16 cellular contexts compared by ENCODE assay signal in the genomic region with DNA sequence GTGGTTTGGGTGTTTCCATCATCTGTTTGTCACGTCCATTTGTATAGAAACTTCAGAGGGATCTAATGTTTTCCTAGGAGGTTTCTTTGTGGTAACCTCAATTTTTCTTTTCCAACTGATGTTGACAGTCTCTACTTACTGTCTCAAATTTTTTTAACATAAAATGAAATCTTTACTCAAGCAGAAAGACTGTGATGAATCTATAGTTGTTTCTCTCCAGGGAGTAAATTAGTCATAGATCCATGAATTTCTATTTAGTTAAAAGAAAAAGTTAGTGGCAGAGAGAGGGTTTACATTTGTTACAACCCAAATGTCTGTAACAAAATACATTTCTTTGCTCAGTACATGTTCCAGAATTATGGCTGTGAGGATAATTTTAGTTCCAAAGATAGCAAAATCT.
"Had no signal": no experiment of that assay in that cellular context is flagged by ENCODE, and none has a peak within 500 bp of the region (broad histone marks: within the 10 kb centered on the region; RNA-seq: fewer than 3 reads in every experiment).

No MANE protein-coding gene starts in this region.

- H3K4me1 ChIP-seq: right lobe of liver had no signal

- H3K4me3 ChIP-seq: lung, right lobe of liver, SK-N-MC, tibial nerve had no signal

- H3K9me3 ChIP-seq: right lobe of liver, tibial nerve had no signal

- H3K36me3 ChIP-seq: right lobe of liver, tibial nerve had no signal

- H3K27ac ChIP-seq: right lobe of liver, SK-N-MC had no signal

- ATAC-seq: effector memory CD8-positive, alpha-beta T cell; naive thymus-derived CD8-positive, alpha-beta T cell; right lobe of liver; WTC11 had no signal

- H3K4me1 Mint-ChIP-seq: activated CD4-positive, alpha-beta T cell treated with anti-CD3 and anti-CD28 coated beads, Interleukin-2, amount 10 ng/mL, durations not matched to agents 24 days and 14 days; activated naive CD4-positive, alpha-beta T cell treated with anti-CD3 and anti-CD28 coated beads, Interleukin-2, amount 50 U/mL, for 24 hours; WTC11 had no signal

- H3K27me3 Mint-ChIP-seq: activated CD4-positive, alpha-beta T cell treated with anti-CD3 and anti-CD28 coated beads, Interleukin-2, amount 10 ng/mL, durations not matched to agents 24 days and 14 days; activated naive CD4-positive, alpha-beta T cell treated with anti-CD3 and anti-CD28 coated beads, Interleukin-2, amount 50 U/mL, for 24 hours; brain; dendritic cell treated with granulocyte-macrophage colony-stimulating factor and Interleukin-4, amounts not matched to agents 40 ng/mL and 50 ng/mL, for 4 days; effector memory CD8-positive, alpha-beta T cell; naive thymus-derived CD8-positive, alpha-beta T cell; progenitor cell of endocrine pancreas had no signal

- H3K27me3 ChIP-seq: right lobe of liver, tibial nerve had no signal

- DNase-seq: activated CD4-positive, alpha-beta T cell treated with anti-CD3 and anti-CD28 coated beads, Interleukin-2, amount 10 ng/mL, durations not matched to agents 24 days and 14 days; activated T-cell treated with anti-CD3 and anti-CD28 coated beads for 4 hours; effector memory CD8-positive, alpha-beta T cell; glutamatergic neuron; naive thymus-derived CD8-positive, alpha-beta T cell; right lobe of liver; stimulated activated CD4-positive, alpha-beta T cell treated with anti-CD3 and anti-CD28 coated beads, Interleukin-15, amount 100 ng/mL, for 24 hours had no signal

- H3K4me3 Mint-ChIP-seq: activated CD4-positive, alpha-beta T cell treated with anti-CD3 and anti-CD28 coated beads, Interleukin-2, amount 10 ng/mL, durations not matched to agents 24 days and 14 days; activated naive CD4-positive, alpha-beta T cell treated with anti-CD3 and anti-CD28 coated beads, Interleukin-2, amount 50 U/mL, for 24 hours; brain; dendritic cell treated with granulocyte-macrophage colony-stimulating factor and Interleukin-4, amounts not matched to agents 40 ng/mL and 50 ng/mL, for 4 days; effector memory CD8-positive, alpha-beta T cell; naive thymus-derived CD8-positive, alpha-beta T cell; T-helper 1 cell treated with Interleukin-12 subunit alpha and Interleukin-12 subunit beta and Interleukin-4 antibody, amounts not matched to agents 30 μg/mL and 1 μg/mL, for 36 hours; WTC11 had no signal

- H3K9me3 Mint-ChIP-seq: activated CD4-positive, alpha-beta T cell treated with anti-CD3 and anti-CD28 coated beads, Interleukin-2, amount 10 ng/mL, durations not matched to agents 24 days and 14 days; activated naive CD4-positive, alpha-beta T cell treated with anti-CD3 and anti-CD28 coated beads, Interleukin-2, amount 50 U/mL, for 24 hours; dendritic cell treated with granulocyte-macrophage colony-stimulating factor and Interleukin-4, amounts not matched to agents 40 ng/mL and 50 ng/mL, for 4 days; effector memory CD8-positive, alpha-beta T cell; naive thymus-derived CD8-positive, alpha-beta T cell; T-helper 1 cell treated with Interleukin-12 subunit alpha and Interleukin-12 subunit beta and Interleukin-4 antibody, amounts not matched to agents 30 μg/mL and 1 μg/mL, for 36 hours had no signal

- H3K27ac Mint-ChIP-seq: activated CD4-positive, alpha-beta T cell treated with anti-CD3 and anti-CD28 coated beads, Interleukin-2, amount 10 ng/mL, durations not matched to agents 24 days and 14 days; activated naive CD4-positive, alpha-beta T cell treated with anti-CD3 and anti-CD28 coated beads, Interleukin-2, amount 50 U/mL, for 24 hours; brain; dendritic cell treated with granulocyte-macrophage colony-stimulating factor and Interleukin-4, amounts not matched to agents 40 ng/mL and 50 ng/mL, for 4 days; effector memory CD8-positive, alpha-beta T cell; naive thymus-derived CD8-positive, alpha-beta T cell; progenitor cell of endocrine pancreas; T-helper 1 cell treated with Interleukin-12 subunit alpha and Interleukin-12 subunit beta and Interleukin-4 antibody, amounts not matched to agents 30 μg/mL and 1 μg/mL, for 36 hours; WTC11 had no signal
